ENCODE assay signal across 28 cellular contexts in the genomic region with DNA sequence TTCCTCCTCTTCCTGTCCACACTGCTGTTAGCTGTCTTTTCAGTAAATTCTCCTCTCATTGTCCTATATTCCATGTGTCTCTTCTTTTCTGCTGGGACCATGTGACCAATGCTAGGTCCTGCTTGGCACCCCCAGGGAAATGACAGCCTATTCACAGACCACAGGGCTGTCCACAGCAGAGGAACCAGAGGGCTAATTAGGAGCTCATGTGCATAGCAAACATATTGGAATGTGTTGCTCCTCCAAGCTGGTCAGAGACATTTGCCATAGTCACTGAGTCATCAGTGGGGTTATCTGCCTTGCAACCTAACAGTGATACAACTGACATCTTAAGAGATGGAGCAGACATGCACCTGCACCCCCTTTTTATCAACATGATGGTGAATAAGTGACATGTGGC.
DNase-seq lines count a peak whose midpoint lies in the region; TF ChIP-seq lines count a peak whose summit lies in the region.
"Had no signal": no experiment of that assay in that cellular context is flagged by ENCODE, and none has a peak within 500 bp of the region (broad histone marks: within the 10 kb centered on the region; RNA-seq: fewer than 3 reads in every experiment).

No MANE protein-coding gene starts in this region.

- H3K27ac Mint-ChIP-seq in Calu3 (ENCODE audit: unreplicated experiment): no peak overlapping the region
- H3K27ac Mint-ChIP-seq: activated B cell treated with CpG ODN at 0.5 μM for 24 hours; activated naive CD4-positive, alpha-beta T cell treated with anti-CD3 and anti-CD28 coated beads, Interleukin-2, amount 10 ng/mL, durations not matched to agents 7 days and 5 days; activated T-helper 1 cell treated with anti-CD3 and anti-CD28 coated beads, Interleukin-12 subunit alpha, Interleukin-12 subunit beta, Interleukin-2, Interleukin-4 antibody, amounts not matched to agents 30 ng/mL and 10 ng/mL and 1 ng/mL, durations not matched to agents 14 hours and 24 hours and 36 hours; immature natural killer cell; naive thymus-derived CD4-positive, alpha-beta T cell; stimulated activated naive CD8-positive, alpha-beta T cell treated with anti-CD3 and anti-CD28 coated beads, Interleukin-15, Interleukin-2, amounts not matched to agents 100 ng/mL and 50 ng/mL, for 24 hours had no signal

- BruUV-seq in PC-9 (replicated peaks; lab: Mats Ljungman, UMichigan) (no TSS peak), Calu3 (replicated peaks; lab: Mats Ljungman, UMichigan) (no TSS peak)

- H3K79me2 ChIP-seq in PC-9 (ENCODE audit: low read depth): peaks cover 3% of the 10 kb centered on the region

- H3K4me1 Mint-ChIP-seq in Calu3 (ENCODE audit: low read depth, unreplicated experiment): no peaks in the 10 kb centered on the region
- H3K4me1 Mint-ChIP-seq: activated naive CD4-positive, alpha-beta T cell treated with anti-CD3 and anti-CD28 coated beads, Interleukin-2, amount 10 ng/mL, durations not matched to agents 7 days and 5 days; naive thymus-derived CD4-positive, alpha-beta T cell had no signal

- no peak overlapping the region for H2AFZ ChIP-seq in PC-9

- no peaks in the 10 kb centered on the region for H3K27me3 Mint-ChIP-seq in Calu3 (ENCODE audit: unreplicated experiment)
- H3K27me3 Mint-ChIP-seq: activated B cell treated with CpG ODN at 0.5 μM for 24 hours; activated naive CD4-positive, alpha-beta T cell treated with anti-CD3 and anti-CD28 coated beads, Interleukin-2, amount 10 ng/mL, durations not matched to agents 7 days and 5 days; naive thymus-derived CD4-positive, alpha-beta T cell; stimulated activated naive CD8-positive, alpha-beta T cell treated with anti-CD3 and anti-CD28 coated beads, Interleukin-15, Interleukin-2, amounts not matched to agents 100 ng/mL and 50 ng/mL, for 24 hours had no signal

- intact Hi-C loops in PC-9 (cut with micrococcal nuclease; ENCODE audit: unreplicated experiment): no loop called here
- intact Hi-C loops in Calu3 (cut with micrococcal nuclease; ENCODE audit: unreplicated experiment): no loop called here

- H3K36me3 ChIP-seq in PC-9 (ENCODE audit: low read depth): no peaks in the 10 kb centered on the region
- H3K36me3 ChIP-seq: BE2C, cardiac muscle cell, colonic mucosa, gastrocnemius medialis, HAP-1, left lung, Peyer's patch, thyroid gland had no signal

- CTCF ChIA-PET in PC-9 (lab: Charles Lee) (no interaction called here), Calu3 (lab: Charles Lee) (no interaction called here)

- no peaks in the 10 kb centered on the region for H3K9me3 ChIP-seq in PC-9 (ENCODE audit: insufficient read depth, low read depth)
- H3K9me3 ChIP-seq: BE2C, colonic mucosa, gastrocnemius medialis, HAP-1, left lung, Peyer's patch, thyroid gland had no signal

- DNase-seq in A172 (ENCODE audit: low spot score) (peak; percentile 45), GM04504 (ENCODE audit: low read depth) (peak; percentile 33), PC-9 (peak in 1 of 2 experiments; percentile 77), hepatic stellate cell (ENCODE audit: low spot score) (peak; percentile 21), Calu3 (no peak), NCI-H69 (lab: John Stamatoyannopoulos, UW) (no peak), pons (ENCODE audit: low spot score) (no peak)
- no peak for DNase-seq in stimulated activated CD4-positive, alpha-beta T cell treated with anti-CD3 and anti-CD28 coated beads, Interleukin-2, amount 100 ng/mL, for 24 hours
- DNase-seq: activated B cell treated with CpG ODN at 0.5 μM for 24 hours; activated naive CD4-positive, alpha-beta T cell treated with anti-CD3 and anti-CD28 coated beads, Interleukin-2, amount 10 ng/mL, durations not matched to agents 7 days and 5 days; BE2C; colonic mucosa; effector CD8-positive, alpha-beta T cell; gastrocnemius medialis; hypothalamus; immature natural killer cell; Kasumi-1; left lung; naive thymus-derived CD4-positive, alpha-beta T cell; NCI-H2171 treated with DMSO at 0.1 percent for 48 hours; NCI-H524 treated with DMSO at 0.1 percent for 48 hours; Peyer's patch; thyroid gland had no signal

- peaks cover 68% of the 10 kb centered on the region for H3K4me1 ChIP-seq in PC-9 (replicated peaks; ENCODE audit: insufficient read depth)
- H3K4me1 ChIP-seq: BE2C, colonic mucosa, gastrocnemius medialis, left lung, Peyer's patch, thyroid gland had no signal

- peak overlapping the region; percentile 98 for H3K27ac ChIP-seq in PC-9
- H3K27ac ChIP-seq: 22Rv1, cardiac muscle cell, colonic mucosa, gastrocnemius medialis, left lung, Peyer's patch, thyroid gland had no signal

- H3K4me3 Mint-ChIP-seq in Calu3 (ENCODE audit: low read depth, unreplicated experiment): no peak overlapping the region
- H3K4me3 Mint-ChIP-seq: activated B cell treated with CpG ODN at 0.5 μM for 24 hours; activated naive CD4-positive, alpha-beta T cell treated with anti-CD3 and anti-CD28 coated beads, Interleukin-2, amount 10 ng/mL, durations not matched to agents 7 days and 5 days; activated T-helper 1 cell treated with anti-CD3 and anti-CD28 coated beads, Interleukin-12 subunit alpha, Interleukin-12 subunit beta, Interleukin-2, Interleukin-4 antibody, amounts not matched to agents 30 ng/mL and 10 ng/mL and 1 ng/mL, durations not matched to agents 14 hours and 24 hours and 36 hours; immature natural killer cell; naive thymus-derived CD4-positive, alpha-beta T cell; stimulated activated naive CD8-positive, alpha-beta T cell treated with anti-CD3 and anti-CD28 coated beads, Interleukin-15, Interleukin-2, amounts not matched to agents 100 ng/mL and 50 ng/mL, for 24 hours had no signal

- peaks cover 44% of the 10 kb centered on the region for H3F3A ChIP-seq in PC-9 (ENCODE audit: insufficient read depth, low read depth)

- H4K20me1 ChIP-seq in PC-9 (ENCODE audit: insufficient read depth): no peaks in the 10 kb centered on the region

- no peaks in the 10 kb centered on the region for H3K9me2 ChIP-seq in PC-9 (ENCODE audit: insufficient read depth)

- no peaks in the 10 kb centered on the region for H3K36me3 Mint-ChIP-seq in Calu3 (ENCODE audit: insufficient read depth, unreplicated experiment)
- H3K36me3 Mint-ChIP-seq: activated naive CD4-positive, alpha-beta T cell treated with anti-CD3 and anti-CD28 coated beads, Interleukin-2, amount 10 ng/mL, durations not matched to agents 7 days and 5 days had no signal

- no peak overlapping the region for H3K4me3 ChIP-seq in PC-9
- H3K4me3 ChIP-seq: cardiac muscle cell, colonic mucosa, gastrocnemius medialis, HAP-1, left lung, Peyer's patch, thyroid gland had no signal

- peaks cover 2% of the 10 kb centered on the region for H3K9me3 Mint-ChIP-seq in Calu3 (ENCODE audit: low read depth, unreplicated experiment)
- H3K9me3 Mint-ChIP-seq: activated B cell treated with CpG ODN at 0.5 μM for 24 hours; activated T-helper 1 cell treated with anti-CD3 and anti-CD28 coated beads, Interleukin-12 subunit alpha, Interleukin-12 subunit beta, Interleukin-2, Interleukin-4 antibody, amounts not matched to agents 30 ng/mL and 10 ng/mL and 1 ng/mL, durations not matched to agents 14 hours and 24 hours and 36 hours had no signal

- TF ChIP-seq CTCF in PC-9 (conservative IDR thresholded peaks at IDR 0.05) (no peak), Calu3 (IDR thresholded peaks at IDR 0.05; ENCODE audit: unreplicated experiment) (no peak)

- POLR2A ChIA-PET in PC-9 (lab: Charles Lee; ENCODE audit: unreplicated experiment): no interaction called here

- H3K4me2 ChIP-seq in PC-9: 0 out of 2 replicates have a peak overlapping the region, but pooled peaks have one; percentile 6

- no peaks in the 10 kb centered on the region for H3K27me3 ChIP-seq in PC-9 (ENCODE audit: insufficient read depth, low read depth)
- H3K27me3 ChIP-seq: BE2C, cardiac muscle cell, colonic mucosa, gastrocnemius medialis, left lung, Peyer's patch, thyroid gland had no signal

Comparison
In these comparisons a context has a peak if more than half of its experiments do, and no peak if none do; other contexts are left out.
1. DNase-seq: peak in A172 (single experiment), GM04504 (single experiment) and hepatic stellate cell (single experiment); none in Calu3 (single experiment), NCI-H69 (single experiment), pons (single experiment) and stimulated activated CD4-positive, alpha-beta T cell treated with anti-CD3 and anti-CD28 coated beads, Interleukin-2, amount 100 ng/mL, for 24 hours (0 of 2).